ENCODE assay signal across 8 cellular contexts in genomic region chr2:120001461-120001860, GRCh38.
"Had no signal": no experiment of that assay in that cellular context is flagged by ENCODE, and none has a peak within 500 bp of the region (broad histone marks: within the 10 kb centered on the region; RNA-seq: fewer than 3 reads in every experiment).

No MANE protein-coding gene starts in this region.

- H3K4me2 ChIP-seq: KMS-11 had no signal

- H3K36me3 Mint-ChIP-seq: IgD-negative memory B cell had no signal

- ATAC-seq: HepG2 had no signal

- H3K4me3 Mint-ChIP-seq: IgD-negative memory B cell had no signal

- H3K9ac ChIP-seq: KMS-11 had no signal

- H3K27ac ChIP-seq: HL-60, KMS-11 had no signal

- H3K27ac Mint-ChIP-seq: IgD-negative memory B cell had no signal

- DNase-seq: IMR-90, KBM-7, KG1 had no signal

- FAIRE-seq: HepG2, HTR-8/SVneo had no signal

- H3K9me3 Mint-ChIP-seq: IgD-negative memory B cell had no signal
